Comparison of ENCODE assay signal across 1 cellular context in the genomic region with DNA sequence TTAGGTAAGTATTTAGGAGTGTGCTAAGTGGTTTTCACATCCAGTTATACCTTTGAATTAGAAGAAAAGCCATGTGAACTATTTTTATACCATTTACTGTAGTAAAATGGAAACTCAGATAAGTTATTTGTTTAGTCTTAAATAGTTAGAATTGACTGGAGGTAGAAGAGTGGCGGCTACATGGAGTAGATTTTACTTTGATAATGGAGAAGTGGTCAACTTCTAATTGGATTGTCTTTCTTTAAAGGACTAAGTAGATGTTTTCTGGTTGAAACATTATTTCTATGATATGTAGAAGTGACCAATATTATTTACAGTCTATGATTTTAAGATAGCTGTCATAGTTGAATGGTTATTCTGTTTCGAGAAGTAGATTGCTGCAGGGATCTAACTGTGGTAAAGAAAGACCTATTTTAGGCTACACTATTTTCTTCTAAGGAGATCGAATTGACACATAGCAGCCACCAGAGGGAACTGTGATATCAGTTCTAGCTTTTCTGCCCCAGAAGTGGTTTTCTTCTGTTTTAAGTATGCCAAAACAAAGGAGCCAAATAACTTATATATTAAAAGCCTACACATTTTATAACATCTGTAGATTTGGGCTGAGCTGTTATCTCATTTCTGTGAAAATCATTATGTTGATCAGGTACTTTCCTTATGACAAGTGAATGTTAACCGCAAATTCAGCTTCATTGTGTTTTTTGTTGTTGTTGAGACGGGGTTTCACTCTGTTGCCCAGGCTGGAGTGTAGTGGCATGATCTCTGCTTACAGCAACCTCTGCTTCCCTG.
TF ChIP-seq lines count a peak whose summit lies in the region.

No MANE protein-coding gene starts in this region.

TF ChIP-seq in GM23338, 12 proteins besides CTCF, POLR2A, EP300 and RAD21 (continued from another document):
- TF ChIP-seq ZNF462 (CRISPR knock-in tag; IDR thresholded peaks at IDR 0.05), result no peak
- no peak for TF ChIP-seq ZNF114 (CRISPR knock-in tag; IDR thresholded peaks at IDR 0.05)
- no peak for TF ChIP-seq CREB1 (CRISPR knock-in tag; IDR thresholded peaks at IDR 0.05; ENCODE audit: low read depth)
- no peak for TF ChIP-seq STAT1 (IDR thresholded peaks at IDR 0.05; ENCODE audit: unreplicated experiment)
- TF ChIP-seq REST (IDR thresholded peaks at IDR 0.05; ENCODE audit: unreplicated experiment), result no peak
- TF ChIP-seq EZH2phosphoT487 (IDR thresholded peaks at IDR 0.05; ENCODE audit: unreplicated experiment), result no peak
- TF ChIP-seq, protein P1, sequence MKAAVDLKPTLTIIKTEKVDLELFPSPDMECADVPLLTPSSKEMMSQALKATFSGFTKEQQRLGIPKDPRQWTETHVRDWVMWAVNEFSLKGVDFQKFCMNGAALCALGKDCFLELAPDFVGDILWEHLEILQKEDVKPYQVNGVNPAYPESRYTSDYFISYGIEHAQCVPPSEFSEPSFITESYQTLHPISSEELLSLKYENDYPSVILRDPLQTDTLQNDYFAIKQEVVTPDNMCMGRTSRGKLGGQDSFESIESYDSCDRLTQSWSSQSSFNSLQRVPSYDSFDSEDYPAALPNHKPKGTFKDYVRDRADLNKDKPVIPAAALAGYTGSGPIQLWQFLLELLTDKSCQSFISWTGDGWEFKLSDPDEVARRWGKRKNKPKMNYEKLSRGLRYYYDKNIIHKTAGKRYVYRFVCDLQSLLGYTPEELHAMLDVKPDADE (IDR thresholded peaks at IDR 0.05), result no peak
- no peak for TF ChIP-seq POLR2AphosphoS5 (IDR thresholded peaks at IDR 0.05; ENCODE audit: low read depth)
- no peak for TF ChIP-seq JUNB (IDR thresholded peaks at IDR 0.05; ENCODE audit: unreplicated experiment)
- TF ChIP-seq ZNF331 (CRISPR knock-in tag; IDR thresholded peaks at IDR 0.05; ENCODE audit: low read depth), result no peak
- TF ChIP-seq EZH2 (IDR thresholded peaks at IDR 0.05; ENCODE audit: low read depth, unreplicated experiment), result no peak
